ENCODE assay signal across 8 cellular contexts in the genomic region with DNA sequence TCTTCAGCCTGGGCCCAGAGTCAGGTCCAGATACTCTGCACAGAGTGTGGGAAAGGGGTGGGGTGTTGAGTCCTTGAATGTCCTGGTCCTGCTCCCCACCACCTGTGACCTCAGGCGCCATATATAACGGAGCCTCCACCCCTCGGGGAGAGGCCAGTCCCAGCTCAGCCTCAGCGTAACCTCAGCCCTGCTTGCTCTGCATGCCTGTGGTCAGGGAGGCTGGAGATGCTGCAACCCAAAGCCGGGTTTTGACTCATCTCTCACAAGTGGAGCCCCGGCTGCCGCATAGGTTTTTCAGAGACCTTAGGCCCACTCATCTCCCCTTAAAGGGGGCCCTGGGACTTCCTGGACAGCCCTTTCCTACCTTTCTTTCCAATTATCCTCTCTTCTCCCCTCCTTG. TPM values are rescaled to one million over a fixed set of nuclear protein-coding genes. Genes with fewer than 3 reads are reported as not detected.
A peak's percentile ranks its signal among the peaks of the same experiment; 100 is the strongest.
DNase-seq lines count a peak whose midpoint lies in the region; ATAC-seq and TF ChIP-seq lines count a peak whose summit lies in the region.

No MANE protein-coding gene starts in this region.

- POLR2A ChIA-PET in CD4-positive, alpha-beta memory T cell (lab: Charles Lee; ENCODE audit: partially characterized antibody) = interaction anchor here (1.0 to 27.7 kb wide), 8 partner anchors 8 to 63 kb away, joined by 3 to 463 read pairs (median 5); partner anchors contain the start of genes CSAD, ESPL1 and ZNF740

- peaks cover 99% of the 10 kb centered on the region for H3K4me1 ChIP-seq in CD4-positive, alpha-beta memory T cell (ENCODE audit: insufficient read depth, low read length)
- H3K4me1 ChIP-seq in esophagus squamous epithelium = peaks cover 9 to 46% (median 12%) of the 10 kb centered on the region in 3 donors

- no peaks in the 10 kb centered on the region for H3K27me3 ChIP-seq in CD4-positive, alpha-beta memory T cell (ENCODE audit: insufficient read depth, low read length)
- no peaks in the 10 kb centered on the region for H3K27me3 ChIP-seq in esophagus squamous epithelium

- no peaks in the 10 kb centered on the region for H3K9me3 ChIP-seq in CD4-positive, alpha-beta memory T cell (ENCODE audit: control insufficient read depth in 1 of 2, low read length in 2 of 2)
- no peaks in the 10 kb centered on the region for H3K9me3 ChIP-seq in esophagus squamous epithelium

- peaks cover 4 to 31% of the 10 kb centered on the region in 2 donors for H3K36me3 Mint-ChIP-seq in CD4-positive, alpha-beta memory T cell
- no peaks in the 10 kb centered on the region for H3K36me3 Mint-ChIP-seq in progenitor cell of endocrine pancreas (ENCODE audit: insufficient read depth)

- no peaks in the 10 kb centered on the region for H3K27me3 Mint-ChIP-seq in CD4-positive, alpha-beta memory T cell
- peaks cover 17% of the 10 kb centered on the region for H3K27me3 Mint-ChIP-seq in progenitor cell of endocrine pancreas

- peak; percentile 61 for ATAC-seq in GM19467 (IDR thresholded peaks at IDR 0.05; ENCODE audit: unreplicated experiment)
- peak; percentile 71 for ATAC-seq in HG03521 (IDR thresholded peaks at IDR 0.05; ENCODE audit: unreplicated experiment)
- peak; percentile 80 to 83 for ATAC-seq in activated CD4-positive, CD25-positive, alpha-beta regulatory T cell treated with anti-CD3 and anti-CD28 coated beads, Interleukin-2, amount 50 U/mL, for 24 hours

- 35 to 56% methylated on average over 5 to 7 of the region's 7 CpGs for WGBS in esophagus squamous epithelium, 2 donors

- intact Hi-C loops in CD4-positive, alpha-beta memory T cell (cut with micrococcal nuclease) = no loop called here
- intact Hi-C loops in esophagus squamous epithelium (cut with DNase I) = no loop called here

- peak overlapping the region; percentile 85 to 88 for H3K4me3 ChIP-seq in CD4-positive, alpha-beta memory T cell (ENCODE audit: low read length in 2 of 2)
- H3K4me3 ChIP-seq in esophagus squamous epithelium = peak overlapping the region in 2 of 4 donors; percentile 12 to 27

- CTCF ChIA-PET in CD4-positive, alpha-beta memory T cell (lab: Charles Lee; ENCODE audit: partially characterized antibody) = interaction anchor here (2.1 kb wide), 1 partner anchor 46 kb away, joined by 13 read pairs; no protein-coding TSS in a partner anchor

- TF ChIP-seq CTCF in esophagus squamous epithelium (IDR thresholded peaks at IDR 0.05) = no peak
- TF ChIP-seq CTCF in progenitor cell of endocrine pancreas (IDR thresholded peaks at IDR 0.05; ENCODE audit: unreplicated experiment) = no peak

- no peaks in the 10 kb centered on the region for H3K9me3 Mint-ChIP-seq in CD4-positive, alpha-beta memory T cell
- H3K9me3 Mint-ChIP-seq in progenitor cell of endocrine pancreas (ENCODE audit: low read depth) = no peaks in the 10 kb centered on the region

- H3K4me3 Mint-ChIP-seq in CD4-positive, alpha-beta memory T cell = peak overlapping the region; percentile 81 to 98 (median 88)
- H3K4me3 Mint-ChIP-seq in progenitor cell of endocrine pancreas (ENCODE audit: low read depth) = no peak overlapping the region

- peaks cover 42 to 86% (median 65%) of the 10 kb centered on the region in 4 donors for H3K4me1 Mint-ChIP-seq in CD4-positive, alpha-beta memory T cell
- peaks cover 1% of the 10 kb centered on the region for H3K4me1 Mint-ChIP-seq in progenitor cell of endocrine pancreas (ENCODE audit: low read depth)

- TF ChIP-seq POLR2A in esophagus squamous epithelium (IDR thresholded peaks at IDR 0.05) = no peak

- DNase-seq in CD4-positive, alpha-beta memory T cell = peak in 4 of 5 donors; percentile 32 to 80 (median 41)
- DNase-seq in esophagus squamous epithelium (lab: John Stamatoyannopoulos, UW) = no peak
- DNase-seq in stimulated activated CD8-positive, alpha-beta memory T cell treated with anti-CD3 and anti-CD28 coated beads, Interleukin-12 subunit alpha, Interleukin-12 subunit beta, amount 100 ng/mL, for 4 hours (ENCODE audit: low read depth) = peak; percentile 48
- no peak for DNase-seq in putamen (ENCODE audit: low spot score)
- no peak for DNase-seq in progenitor cell of endocrine pancreas (ENCODE audit: low spot score, unreplicated experiment)

- peaks cover 5% of the 10 kb centered on the region for H3K36me3 ChIP-seq in CD4-positive, alpha-beta memory T cell (ENCODE audit: insufficient read depth, low read length)
- H3K36me3 ChIP-seq in esophagus squamous epithelium = peaks cover 9 to 18% (median 11%) of the 10 kb centered on the region in 3 donors

- peak overlapping the region; percentile 76 to 96 (median 91) for H3K27ac Mint-ChIP-seq in CD4-positive, alpha-beta memory T cell
- no peak overlapping the region for H3K27ac Mint-ChIP-seq in progenitor cell of endocrine pancreas

- peak overlapping the region; percentile 79 for H3K27ac ChIP-seq in CD4-positive, alpha-beta memory T cell (ENCODE audit: low read depth, low read length)
- H3K27ac ChIP-seq in esophagus squamous epithelium = peak overlapping the region in 3 of 4 donors; percentile 14 to 53 (median 26)

RNA-seq across cellular contexts. Expression of gene ITGB7, which starts 1.3 kb away (rescaled TPM):
- 100 to 1,000 TPM; 382 to 397 TPM for total RNA-seq in CD4-positive, alpha-beta memory T cell
- 100 to 1,000 TPM; 271 to 374 TPM for polyA plus RNA-seq in CD4-positive, alpha-beta memory T cell
- total RNA-seq in esophagus squamous epithelium (1 to 10 TPM; 4.2 to 7.2 (median 5.9) TPM), progenitor cell of endocrine pancreas (0.29 and 0.93 TPM in 2 replicates)

RNA-seq across cellular contexts. Expression of gene CSAD, which starts 25.0 kb away (rescaled TPM):
- 10 to 100 TPM; 62.5 to 64.2 TPM for total RNA-seq in CD4-positive, alpha-beta memory T cell
- 1 to 10 TPM; 1.1 to 2.9 TPM for polyA plus RNA-seq in CD4-positive, alpha-beta memory T cell
- total RNA-seq in esophagus squamous epithelium (10 to 100 TPM; 11.4 to 30.5 (median 15.7) TPM), progenitor cell of endocrine pancreas (58.6 and 59.0 TPM in 2 replicates)

RNA-seq across cellular contexts. Expression of gene ZNF740, which starts 25.2 kb away (rescaled TPM):
- total RNA-seq in CD4-positive, alpha-beta memory T cell = 100 to 1,000 TPM; 109 to 113 TPM
- 1 to 10 TPM in 1 of 2 donors, under 1 TPM in 1; 0.90 to 3.5 TPM for polyA plus RNA-seq in CD4-positive, alpha-beta memory T cell
- total RNA-seq in esophagus squamous epithelium = 10 to 100 TPM in 2 of 4 donors, 1 to 10 TPM in 2; 6.9 to 21.2 (median 9.8) TPM
- total RNA-seq in progenitor cell of endocrine pancreas = 75.7 and 78.8 TPM in 2 replicates

RNA-seq across cellular contexts. Expression of gene RARG, which starts 26.3 kb away (rescaled TPM):
- total RNA-seq in CD4-positive, alpha-beta memory T cell = 10 to 100 TPM; 84.7 to 86.0 TPM
- polyA plus RNA-seq in CD4-positive, alpha-beta memory T cell = 10 to 100 TPM; 13.2 to 25.1 TPM
- 100 to 1,000 TPM in 3 of 4 donors, 10 to 100 TPM in 1; 98.0 to 171 (median 125) TPM for total RNA-seq in esophagus squamous epithelium
- total RNA-seq in progenitor cell of endocrine pancreas = 4.9 and 5.2 TPM in 2 replicates

Comparison
In these comparisons a context has a peak if more than half of its experiments do, and no peak if none do; other contexts are left out.
1. DNase-seq: peak in CD4-positive, alpha-beta memory T cell (4 of 5) and stimulated activated CD8-positive, alpha-beta memory T cell treated with anti-CD3 and anti-CD28 coated beads, Interleukin-12 subunit alpha, Interleukin-12 subunit beta, amount 100 ng/mL, for 4 hours (single experiment); none in esophagus squamous epithelium (single experiment), putamen (single experiment) and progenitor cell of endocrine pancreas (single experiment).
2. RNA of gene ITGB7, which starts 1.3 kb away (total RNA-seq): 382 to 397 TPM in CD4-positive, alpha-beta memory T cell; 4.2 to 7.2 TPM in esophagus squamous epithelium and 0.29 to 0.93 TPM in progenitor cell of endocrine pancreas; every median in the first group is over 10 times any median in the second.
3. Peak in every context shown above with its lines, with median percentiles within 50 percentile points of each other: ATAC-seq.